30 cellular contexts compared by ENCODE assay signal in genomic region chr13:41418751-41419150, GRCh38. TPM values are rescaled to one million over a fixed set of nuclear protein-coding genes. Genes with fewer than 3 reads are reported as not detected.
"Had no signal": no experiment of that assay in that cellular context is flagged by ENCODE, and none has a peak within 500 bp of the region (broad histone marks: within the 10 kb centered on the region; RNA-seq: fewer than 3 reads in every experiment).

No MANE protein-coding gene starts in this region.

- H3K79me2 ChIP-seq: hepatocyte had no signal

- H3K4me1 ChIP-seq: ascending aorta, gastroesophageal sphincter, heart right ventricle had no signal

- H3K27ac ChIP-seq: ascending aorta, epithelial cell of prostate, esophagus squamous epithelium, gastroesophageal sphincter, heart right ventricle, hepatocyte had no signal

- H3K27me3 ChIP-seq: ascending aorta, esophagus squamous epithelium, gastroesophageal sphincter, heart right ventricle, hepatocyte had no signal

- H3K36me3 ChIP-seq: ascending aorta, esophagus squamous epithelium, gastroesophageal sphincter, heart right ventricle had no signal

- H3K9me3 Mint-ChIP-seq: activated naive CD4-positive, alpha-beta T cell treated with anti-CD3 and anti-CD28 coated beads, Interleukin-2, amount 10 ng/mL, durations not matched to agents 7 days and 5 days; activated naive CD4-positive, alpha-beta T cell treated with anti-CD3 and anti-CD28 coated beads, Interleukin-2, amount 50 U/mL, for 72 hours; activated naive CD8-positive, alpha-beta T cell treated with anti-CD3 and anti-CD28 coated beads, Interleukin-2, amount 10 ng/mL, durations not matched to agents 7 days and 5 days; effector memory CD8-positive, alpha-beta T cell; T-helper 2 cell treated with Interferon-gamma antibody and Interleukin-4, amounts not matched to agents 5 μg/mL and 100 μg/mL, for 36 hours had no signal

- H3K4me3 ChIP-seq: ascending aorta, esophagus squamous epithelium, gastroesophageal sphincter, heart right ventricle, hepatocyte had no signal

- H3K4me1 Mint-ChIP-seq: activated CD4-positive, alpha-beta T cell treated with anti-CD3 and anti-CD28 coated beads for 36 hours; activated naive CD4-positive, alpha-beta T cell treated with anti-CD3 and anti-CD28 coated beads, Interleukin-2, amount 10 ng/mL, durations not matched to agents 7 days and 5 days; brain; T-helper 17 cell had no signal

- ATAC-seq: activated CD4-positive, alpha-beta T cell treated with anti-CD3 and anti-CD28 coated beads for 36 hours; activated CD8-positive, alpha-beta T cell treated with anti-CD3 and anti-CD28 coated beads for 36 hours; activated naive CD4-positive, alpha-beta T cell treated with anti-CD3 and anti-CD28 coated beads, Interleukin-2, amount 50 U/mL, for 72 hours; effector memory CD8-positive, alpha-beta T cell; gastroesophageal sphincter; T-helper 17 cell had no signal

- H3K4me3 Mint-ChIP-seq: activated CD4-positive, alpha-beta T cell treated with anti-CD3 and anti-CD28 coated beads for 36 hours; activated CD8-positive, alpha-beta T cell treated with anti-CD3 and anti-CD28 coated beads for 36 hours; activated naive CD4-positive, alpha-beta T cell treated with anti-CD3 and anti-CD28 coated beads, Interleukin-2, amount 10 ng/mL, durations not matched to agents 7 days and 5 days; activated naive CD8-positive, alpha-beta T cell treated with anti-CD3 and anti-CD28 coated beads, Interleukin-2, amount 10 ng/mL, durations not matched to agents 7 days and 5 days; effector memory CD8-positive, alpha-beta T cell; T-helper 17 cell; T-helper 2 cell treated with Interferon-gamma antibody and Interleukin-4, amounts not matched to agents 5 μg/mL and 100 μg/mL, for 36 hours had no signal

- H3K9me3 ChIP-seq: ascending aorta, esophagus squamous epithelium, gastroesophageal sphincter had no signal

- DNase-seq: activated CD4-positive, alpha-beta T cell treated with anti-CD3 and anti-CD28 coated beads for 36 hours; activated CD4-positive, alpha-beta T cell treated with anti-CD3 and anti-CD28 coated beads, Interleukin-2, amount 50 U/mL, for 1 hour; activated CD4-positive, alpha-beta T cell treated with anti-CD3 and anti-CD28 coated beads, Interleukin-2, amount 50 U/mL, for 48 hours; activated CD4-positive, CD25-positive, alpha-beta regulatory T cell; activated CD4-positive, CD25-positive, alpha-beta regulatory T cell treated with anti-CD3 and anti-CD28 coated beads, Interleukin-2, amount 50 U/mL, for 72 hours; activated CD8-positive, alpha-beta memory T cell treated with anti-CD3 and anti-CD28 coated beads for 24 hours; activated CD8-positive, alpha-beta T cell treated with anti-CD3 and anti-CD28 coated beads for 36 hours; activated gamma-delta T cell; activated naive CD4-positive, alpha-beta T cell; activated naive CD4-positive, alpha-beta T cell treated with anti-CD3 and anti-CD28 coated beads, Interleukin-2, amount 10 ng/mL, durations not matched to agents 7 days and 5 days; activated naive CD8-positive, alpha-beta T cell treated with anti-CD3 and anti-CD28 coated beads, Interleukin-2, amount 10 ng/mL, durations not matched to agents 7 days and 5 days; activated T-cell treated with anti-CD3 and anti-CD28 coated beads, Interleukin-2, amount 50 U/mL, for 48 hours; caudate nucleus; cortex of kidney; dermis blood vessel endothelial cell; effector CD4-positive, alpha-beta T cell; effector memory CD8-positive, alpha-beta T cell; esophagus squamous epithelium; heart right ventricle; T-helper 1 cell; T-helper 17 cell; T1000 had no signal

- H3K27me3 Mint-ChIP-seq: activated CD4-positive, alpha-beta T cell treated with anti-CD3 and anti-CD28 coated beads for 36 hours; activated CD8-positive, alpha-beta T cell treated with anti-CD3 and anti-CD28 coated beads for 36 hours; activated naive CD8-positive, alpha-beta T cell treated with anti-CD3 and anti-CD28 coated beads, Interleukin-2, amount 10 ng/mL, durations not matched to agents 7 days and 5 days; effector memory CD8-positive, alpha-beta T cell; T-helper 17 cell had no signal

- H3K27ac Mint-ChIP-seq: activated CD4-positive, alpha-beta T cell treated with anti-CD3 and anti-CD28 coated beads for 36 hours; activated CD8-positive, alpha-beta T cell treated with anti-CD3 and anti-CD28 coated beads for 36 hours; activated naive CD4-positive, alpha-beta T cell treated with anti-CD3 and anti-CD28 coated beads, Interleukin-2, amount 10 ng/mL, durations not matched to agents 7 days and 5 days; activated naive CD4-positive, alpha-beta T cell treated with anti-CD3 and anti-CD28 coated beads, Interleukin-2, amount 50 U/mL, for 72 hours; activated naive CD8-positive, alpha-beta T cell treated with anti-CD3 and anti-CD28 coated beads, Interleukin-2, amount 10 ng/mL, durations not matched to agents 7 days and 5 days; T-helper 17 cell; T-helper 2 cell treated with Interferon-gamma antibody and Interleukin-4, amounts not matched to agents 5 μg/mL and 100 μg/mL, for 36 hours had no signal

- H3K4me2 ChIP-seq: hepatocyte had no signal

- H2AFZ ChIP-seq: hepatocyte had no signal

- H3K36me3 Mint-ChIP-seq: activated naive CD4-positive, alpha-beta T cell treated with anti-CD3 and anti-CD28 coated beads, Interleukin-2, amount 10 ng/mL, durations not matched to agents 7 days and 5 days; activated naive CD4-positive, alpha-beta T cell treated with anti-CD3 and anti-CD28 coated beads, Interleukin-2, amount 50 U/mL, for 72 hours; activated naive CD8-positive, alpha-beta T cell treated with anti-CD3 and anti-CD28 coated beads, Interleukin-2, amount 10 ng/mL, durations not matched to agents 7 days and 5 days; brain had no signal

RNA-seq across cellular contexts. Expression of gene RGCC, which starts 38.6 kb away (rescaled TPM):
- total RNA-seq: chondrocyte had no signal
